In the genomic region with DNA sequence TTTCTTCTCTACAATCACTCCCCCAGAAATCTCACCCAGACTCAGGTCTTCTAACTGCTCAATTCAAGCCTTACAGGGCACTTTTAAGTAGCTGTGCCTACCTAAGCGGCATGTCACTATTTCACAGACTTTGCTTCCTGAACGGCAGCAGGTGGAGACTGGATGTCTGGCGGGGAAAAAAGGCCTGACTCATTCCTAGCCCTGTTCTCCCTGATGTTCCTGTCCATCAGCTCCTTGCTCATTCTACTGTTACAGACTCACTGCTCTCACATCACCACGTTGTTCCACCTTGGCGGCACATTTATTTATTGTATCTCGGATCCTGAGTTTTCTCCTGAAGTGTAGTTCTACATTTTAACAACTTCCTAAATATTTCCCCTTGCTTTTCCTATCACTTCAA, we compare ENCODE assay signal across 12 cellular contexts. TPM values are rescaled to one million over a fixed set of nuclear protein-coding genes. Genes with fewer than 3 reads are reported as not detected.
DNase-seq lines count a peak whose midpoint lies in the region; ATAC-seq, FAIRE-seq and TF ChIP-seq lines count a peak whose summit lies in the region.
"Had no signal": no experiment of that assay in that cellular context is flagged by ENCODE, and none has a peak within 500 bp of the region (broad histone marks: within the 10 kb centered on the region; RNA-seq: fewer than 3 reads in every experiment).

No MANE protein-coding gene starts in this region.

- H3K79me2 ChIP-seq in K562 (ENCODE audit: control insufficient read depth, insufficient read depth, low read length) = no peaks in the 10 kb centered on the region

- H3K27ac ChIP-seq in K562 (ENCODE audit: extremely low read depth, low read depth, low read length) (peak overlapping the region; percentile 22; the same call in 1 of the 3 replicates), left lung (no peak overlapping the region)
- H3K27ac ChIP-seq: left ventricle myocardium inferior, SJSA1 had no signal

- peak overlapping the region; percentile 22 to 29; a peak in 1 of 4 replicates for H3K9ac ChIP-seq in K562 (ENCODE audit: insufficient read depth in 1 of 2, low read depth in 2 of 2, low read length in 2 of 2)
- H3K9ac ChIP-seq in mucosa of stomach (ENCODE audit: low read length) = peak overlapping the region; percentile 79

- CTCF ChIA-PET in K562 (lab: Yijun Ruan, JAX; ENCODE audit: low intra/inter-chr PET ratio) = no interaction called here
- CTCF ChIA-PET in activated CD8-positive, alpha-beta T cell treated with anti-CD3 and anti-CD28 coated beads, Interleukin-2, amount 10 ng/mL, durations not matched to agents 7 days and 5 days (lab: Charles Lee) = no interaction called here

- no peaks in the 10 kb centered on the region for H4K20me1 ChIP-seq in K562 (replicated peaks; ENCODE audit: control insufficient read depth, insufficient read depth, low read length)

- H3K4me2 ChIP-seq in K562 (ENCODE audit: insufficient read depth, low read length) = peak overlapping the region; percentile 35; the same call in 1 of the 2 replicates

- no peak overlapping the region for H3K4me3 ChIP-seq in K562
- no peak overlapping the region for H3K4me3 ChIP-seq in mucosa of stomach (ENCODE audit: low read length)
- H3K4me3 ChIP-seq in left lung = no peak overlapping the region
- H3K4me3 ChIP-seq: left ventricle myocardium inferior, SJSA1 had no signal

- no peak for TF ChIP-seq RAD21 in K562 (CRISPR knock-in tag; conservative IDR thresholded peaks at IDR 0.05 in 1 of 2, IDR thresholded peaks at IDR 0.05 in 1 of 2)

- peaks cover 12% of the 10 kb centered on the region for H3K27me3 Mint-ChIP-seq in activated CD8-positive, alpha-beta T cell treated with anti-CD3 and anti-CD28 coated beads, Interleukin-2, amount 10 ng/mL, durations not matched to agents 7 days and 5 days (ENCODE audit: low read depth)

- peak; percentile 82 for DNase-seq in DMS 273 (lab: John Stamatoyannopoulos, UW; ENCODE audit: unreplicated experiment)
- DNase-seq in NCI-H146 treated with DMSO at 0.1 percent for 48 hours (lab: John Stamatoyannopoulos, UW; ENCODE audit: unreplicated experiment) = peak; percentile 72
- peak in 2 of 4 experiments; percentile 58 to 73 for DNase-seq in K562 (ENCODE audit: extremely low read depth in 1 of 4, low spot score in 3 of 4)
- DNase-seq in hypothalamus (lab: John Stamatoyannopoulos, UW) = no peak
- DNase-seq in activated CD8-positive, alpha-beta T cell treated with anti-CD3 and anti-CD28 coated beads, Interleukin-2, amount 10 ng/mL, durations not matched to agents 7 days and 5 days = no peak
- DNase-seq in left lung = no peak
- DNase-seq: activated CD4-positive, alpha-beta memory T cell treated with anti-CD3 and anti-CD28 coated beads for 36 hours; left ventricle myocardium inferior; NCI-H1694 had no signal

- no peaks in the 10 kb centered on the region for H3K4me1 Mint-ChIP-seq in activated CD8-positive, alpha-beta T cell treated with anti-CD3 and anti-CD28 coated beads, Interleukin-2, amount 10 ng/mL, durations not matched to agents 7 days and 5 days (ENCODE audit: low read depth)

- TF ChIP-seq CTCF in K562 (IDR thresholded peaks at IDR 0.05 in 2 of 3, conservative IDR thresholded peaks at IDR 0.05 in 1 of 3; ENCODE audit: insufficient read depth in 2 of 3, low read depth in 1 of 3, low read length in 3 of 3) (no peak), left lung (IDR thresholded peaks at IDR 0.05) (no peak)

- H2AFZ ChIP-seq in K562 (ENCODE audit: low read depth, low read length) = peak overlapping the region; percentile 86

- H3K36me3 ChIP-seq in K562 (ENCODE audit: control insufficient read depth, insufficient read depth, low read length) (no peaks in the 10 kb centered on the region), mucosa of stomach (ENCODE audit: control insufficient read depth, insufficient read depth, low read length) (no peaks in the 10 kb centered on the region), left lung (no peaks in the 10 kb centered on the region)
- H3K36me3 ChIP-seq: left ventricle myocardium inferior, SJSA1 had no signal

- H3K27me3 ChIP-seq in K562 (ENCODE audit: control insufficient read depth in 2 of 2, insufficient read depth in 2 of 2, low read length in 2 of 2) = no peaks in the 10 kb centered on the region; a peak in 1 of 5 replicates
- H3K27me3 ChIP-seq in mucosa of stomach (ENCODE audit: control insufficient read depth, insufficient read depth, low read length) = no peaks in the 10 kb centered on the region
- peaks cover 0 to 7% of the 10 kb centered on the region in 2 donors for H3K27me3 ChIP-seq in left lung
- H3K27me3 ChIP-seq: SJSA1 had no signal

- in situ Hi-C loops in K562 (cut with MboI) = no loop called here

- no peak overlapping the region for H3K4me3 Mint-ChIP-seq in activated CD8-positive, alpha-beta T cell treated with anti-CD3 and anti-CD28 coated beads, Interleukin-2, amount 10 ng/mL, durations not matched to agents 7 days and 5 days
- H3K4me3 Mint-ChIP-seq: activated CD4-positive, alpha-beta memory T cell treated with anti-CD3 and anti-CD28 coated beads for 36 hours had no signal

- POLR2A ChIA-PET in K562 (lab: Yijun Ruan, JAX) = interaction anchor here (0.5 to 1.0 kb wide), 7 partner anchors 13 to 444 kb away, joined by 3 read pairs; no protein-coding TSS in a partner anchor
- POLR2A ChIA-PET in activated CD8-positive, alpha-beta T cell treated with anti-CD3 and anti-CD28 coated beads, Interleukin-2, amount 10 ng/mL, durations not matched to agents 7 days and 5 days (lab: Charles Lee) = no interaction called here

- ATAC-seq in K562 (peak; percentile 87), left lung (no peak), HG03159 (IDR thresholded peaks at IDR 0.05; ENCODE audit: unreplicated experiment) (no peak)
- no peak for ATAC-seq in activated CD8-positive, alpha-beta T cell treated with anti-CD3 and anti-CD28 coated beads, Interleukin-2, amount 10 ng/mL, durations not matched to agents 7 days and 5 days

- intact Hi-C loops in K562 (cut with micrococcal nuclease) (no loop called here), left lung (cut with DNase I) (no loop called here)

- no peak overlapping the region for H3K27ac Mint-ChIP-seq in activated CD8-positive, alpha-beta T cell treated with anti-CD3 and anti-CD28 coated beads, Interleukin-2, amount 10 ng/mL, durations not matched to agents 7 days and 5 days
- H3K27ac Mint-ChIP-seq: activated CD4-positive, alpha-beta memory T cell treated with anti-CD3 and anti-CD28 coated beads for 36 hours had no signal

- no peaks in the 10 kb centered on the region for H3K9me1 ChIP-seq in K562 (ENCODE audit: control insufficient read depth, insufficient read depth, low read length)

- peak; percentile 89 for FAIRE-seq in K562 (lab: Jason Lieb, UNC)

- no peaks in the 10 kb centered on the region for H3K9me3 ChIP-seq in K562 (replicated peaks; ENCODE audit: control insufficient read depth, insufficient read depth, low read depth, low read length)
- peaks cover 3% of the 10 kb centered on the region for H3K9me3 ChIP-seq in mucosa of stomach (ENCODE audit: control insufficient read depth, low read length)
- no peaks in the 10 kb centered on the region for H3K9me3 ChIP-seq in left lung
- H3K9me3 ChIP-seq: left ventricle myocardium inferior, SJSA1 had no signal

- no peak for TF ChIP-seq POLR2A in K562 (conservative IDR thresholded peaks at IDR 0.05)

- H3K4me1 ChIP-seq in K562 (replicated peaks in 1 of 2; ENCODE audit: control insufficient read depth in 2 of 2, insufficient read depth in 2 of 2, low read length in 2 of 2) (peaks cover 8 to 20% of the 10 kb centered on the region in 2 experiments), mucosa of stomach (ENCODE audit: control insufficient read depth, insufficient read depth, low read length) (peaks cover 28% of the 10 kb centered on the region), left lung (no peaks in the 10 kb centered on the region)
- H3K4me1 ChIP-seq: left ventricle myocardium inferior, SJSA1 had no signal

- no peaks in the 10 kb centered on the region for H3K9me3 Mint-ChIP-seq in activated CD8-positive, alpha-beta T cell treated with anti-CD3 and anti-CD28 coated beads, Interleukin-2, amount 10 ng/mL, durations not matched to agents 7 days and 5 days (ENCODE audit: insufficient read depth)
- H3K9me3 Mint-ChIP-seq: activated CD4-positive, alpha-beta memory T cell treated with anti-CD3 and anti-CD28 coated beads for 36 hours had no signal

- no peak; the same call in 1 of the 2 replicates for TF ChIP-seq EP300 in K562 (IDR thresholded peaks at IDR 0.05; ENCODE audit: low read length)

- 18% methylated on average over 6 of the region's 6 CpGs for WGBS in K562 (ENCODE audit: insufficient coverage, low coverage, missing lambda C conversion rate)

- no peaks in the 10 kb centered on the region for H3K36me3 Mint-ChIP-seq in activated CD8-positive, alpha-beta T cell treated with anti-CD3 and anti-CD28 coated beads, Interleukin-2, amount 10 ng/mL, durations not matched to agents 7 days and 5 days (ENCODE audit: low read depth)
- H3K36me3 Mint-ChIP-seq: activated CD4-positive, alpha-beta memory T cell treated with anti-CD3 and anti-CD28 coated beads for 36 hours had no signal

- no TSS peak for BruUV-seq in K562 (replicated peaks; lab: Mats Ljungman, UMichigan)

TF ChIP-seq in K562, 482 proteins besides CTCF, POLR2A, EP300 and RAD21 (continues in another document):
- TF ChIP-seq RAD51 (IDR thresholded peaks at IDR 0.05; ENCODE audit: borderline replicate concordance, low read depth) (no peak), SMARCE1 (IDR thresholded peaks at IDR 0.05) (0 out of 2 replicates have a peak, but pooled peaks have one; percentile 18), ZNF143 (CRISPR knock-in tag; IDR thresholded peaks at IDR 0.05) (no peak)

RNA-seq across cellular contexts. Expression of a gene that starts 52.6 kb away (rescaled TPM):
- 31.7 and 147 TPM in 2 replicates for total RNA-seq in K562 (2011; cell fraction: chromatin; rRNA removed; ENCODE audit: low replicate concordance)
- total RNA-seq in K562 (2011; cell fraction: nucleolus; rRNA removed) = 23.2 and 28.2 TPM in 2 replicates
- 65.4 and 117 TPM in 2 replicates for total RNA-seq in K562 (2011; cell fraction: nucleoplasm; rRNA removed)
- 39.0 and 68.7 TPM in 2 replicates for total RNA-seq in K562 (2014; rRNA removed)
- total RNA-seq in K562 (2014; rRNA removed; fragmentation: Illumina TruSeq; extraction: Trizol) = 61.1 and 70.3 TPM in 2 replicates
- 50.3 and 55.6 TPM in 2 replicates for total RNA-seq in K562 (2015; rRNA removed; fragmentation: Illumina TruSeq; extraction: Trizol)
- 67.3 and 67.6 TPM in 2 replicates for total RNA-seq in K562 (2021)
- 29.3 and 41.8 TPM in 2 replicates for polyA plus RNA-seq in K562 (2011; rRNA removed)
- 6.7 and 16.4 TPM in 2 replicates for polyA plus RNA-seq in K562 (2011; cell fraction: cytosol; rRNA removed)
- 32.1 and 43.8 TPM in 2 replicates for polyA plus RNA-seq in K562 (2011; cell fraction: nucleus; rRNA removed)
- polyA plus RNA-seq in K562 (2012) = 21.7 and 24.7 TPM in 2 replicates
- polyA plus RNA-seq in K562 (2014; fragmentation: Illumina TruSeq; extraction: Trizol) = 33.1 and 40.2 TPM in 2 replicates
- polyA plus RNA-seq in K562 (2014; fragmentation: Nextera tagmentation; extraction: Ambion mirVana) = 10 to 100 TPM; 11.9 to 12.1 TPM
- polyA plus RNA-seq in K562 (2014; rRNA removed) = 23.6 and 27.0 TPM in 2 replicates
- 66.2 and 72.6 TPM in 2 replicates for polyA minus RNA-seq in K562 (2011; rRNA and poly(A)+ RNA removed)
- 32.9 and 52.5 TPM in 2 replicates for polyA minus RNA-seq in K562 (2011; cell fraction: cytosol; rRNA and poly(A)+ RNA removed)
- polyA minus RNA-seq in K562 (2011; cell fraction: nucleus; rRNA and poly(A)+ RNA removed) = 38.0 and 60.2 TPM in 2 replicates
- 100 to 1,000 TPM; 124 to 125 TPM for total RNA-seq in activated CD8-positive, alpha-beta T cell treated with anti-CD3 and anti-CD28 coated beads, Interleukin-2, amount 10 ng/mL, durations not matched to agents 7 days and 5 days
- total RNA-seq in left lung = 10 to 100 TPM; 72.9 to 85.0 TPM

Comparison
In these comparisons a context has a peak if more than half of its experiments do, and no peak if none do; other contexts are left out.
1. DNase-seq: peak in DMS 273 (single experiment) and NCI-H146 treated with DMSO at 0.1 percent for 48 hours (single experiment); none in hypothalamus (0 of 51), activated CD8-positive, alpha-beta T cell treated with anti-CD3 and anti-CD28 coated beads, Interleukin-2, amount 10 ng/mL, durations not matched to agents 7 days and 5 days (single experiment) and left lung (0 of 2).